Comparison of ENCODE assay signal across 1 cellular context in genomic region chr20:20459726-20460125, GRCh38.
TF ChIP-seq lines count a peak whose summit lies in the region.

No MANE protein-coding gene starts in this region.

TF ChIP-seq in H1, 55 proteins besides CTCF, POLR2A, EP300 and RAD21 (continued from another document):
- TF ChIP-seq ATF3 (IDR thresholded peaks at IDR 0.05; ENCODE audit: insufficient read depth, low read depth, low read length) = no peak
- no peak for TF ChIP-seq SRF (IDR thresholded peaks at IDR 0.05; ENCODE audit: low read depth, low read length)
- TF ChIP-seq CEBPB (IDR thresholded peaks at IDR 0.05; ENCODE audit: low read depth, low read length) = no peak
- no peak for TF ChIP-seq NRF1 (IDR thresholded peaks at IDR 0.05; ENCODE audit: low read depth, low read length)
